Comparison of ENCODE assay signal across 8 cellular contexts in the genomic region with DNA sequence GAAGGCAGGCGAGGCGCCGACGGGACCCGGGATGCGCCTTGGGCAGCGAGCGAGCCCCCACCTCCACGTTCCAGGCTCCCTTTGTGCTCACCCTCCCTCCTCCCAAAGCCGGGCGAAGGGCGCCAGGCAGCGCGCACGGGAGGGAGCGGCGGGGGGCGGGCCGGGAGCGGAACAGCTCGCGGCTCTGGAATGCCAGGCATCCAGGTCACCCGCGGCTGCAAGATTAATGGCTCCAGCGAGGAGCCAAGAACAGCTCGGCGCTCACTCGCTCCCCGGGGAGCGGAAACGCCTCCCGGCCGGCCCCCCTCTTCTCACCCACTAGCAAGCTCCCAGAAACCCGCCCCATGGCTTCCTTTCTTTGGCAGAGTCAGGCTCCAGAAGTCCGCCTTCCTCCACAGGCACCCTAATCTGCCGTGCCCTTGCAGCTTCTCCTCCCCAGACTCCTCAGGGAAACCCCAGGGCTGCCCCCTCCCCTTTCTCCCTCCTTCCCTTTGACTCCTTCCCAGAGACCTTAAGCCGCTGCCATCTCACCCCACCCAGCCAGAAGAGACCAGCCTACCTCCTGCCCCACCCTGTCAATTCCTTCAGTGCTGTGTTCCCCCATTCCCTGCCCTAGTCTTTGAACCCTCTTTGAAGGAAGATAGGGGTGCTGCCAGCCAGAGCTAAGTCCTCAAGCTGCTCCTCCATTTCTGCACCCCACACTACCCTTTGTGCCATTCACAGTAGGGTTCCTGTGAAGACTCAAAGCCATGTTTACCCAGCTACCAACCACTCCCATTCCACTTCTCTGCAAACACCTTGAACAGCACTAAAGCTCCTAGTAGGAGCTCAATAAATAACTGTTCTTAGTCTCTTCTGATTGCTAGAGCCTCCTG. TPM values are rescaled to one million over a fixed set of nuclear protein-coding genes. Genes with fewer than 3 reads are reported as not detected.
A peak's percentile ranks its signal among the peaks of the same experiment; 100 is the strongest.
DNase-seq lines count a peak whose midpoint lies in the region; ATAC-seq, FAIRE-seq and TF ChIP-seq lines count a peak whose summit lies in the region.

No MANE protein-coding gene starts in this region.

- peak overlapping the region; percentile 85 for H3K4me3 Mint-ChIP-seq in CD4-positive, alpha-beta T cell
- H3K4me3 Mint-ChIP-seq in endothelial cell (ENCODE audit: unreplicated experiment): peak overlapping the region; percentile 82

- TF ChIP-seq CTCF in CD4-positive, alpha-beta T cell (IDR thresholded peaks at IDR 0.05): no peak
- no peak for TF ChIP-seq CTCF in endothelial cell (IDR thresholded peaks at IDR 0.05; ENCODE audit: unreplicated experiment)

- peaks cover 23% of the 10 kb centered on the region for H3K4me1 Mint-ChIP-seq in CD4-positive, alpha-beta T cell (ENCODE audit: low read depth)
- H3K4me1 Mint-ChIP-seq in endothelial cell (ENCODE audit: unreplicated experiment): peaks cover 40% of the 10 kb centered on the region

- H3K4me1 ChIP-seq in HUES48 (ENCODE audit: control insufficient read depth, insufficient read depth, low read length): peaks cover 39% of the 10 kb centered on the region

- H3K27ac ChIP-seq in CD4-positive, alpha-beta T cell (ENCODE audit: low read depth, low read length): no peak overlapping the region
- H3K27ac ChIP-seq in HUES48 (ENCODE audit: low read depth, low read length): peak overlapping the region; percentile 85

- H3K9me3 ChIP-seq in CD4-positive, alpha-beta T cell (ENCODE audit: control insufficient read depth, low read length): no peaks in the 10 kb centered on the region
- no peaks in the 10 kb centered on the region for H3K9me3 ChIP-seq in HUES48 (ENCODE audit: control insufficient read depth, insufficient read depth, low read length)

- H3K9ac ChIP-seq in HUES48 (ENCODE audit: low read depth, low read length): peak overlapping the region; percentile 49

- peak overlapping the region; percentile 39 for H3K4me3 ChIP-seq in HUES48 (ENCODE audit: low read depth, low read length)

- H3K36me3 Mint-ChIP-seq in CD4-positive, alpha-beta T cell (ENCODE audit: low read depth): no peaks in the 10 kb centered on the region
- peaks cover 46% of the 10 kb centered on the region for H3K36me3 Mint-ChIP-seq in endothelial cell (ENCODE audit: low read depth, unreplicated experiment)

- CTCF ChIA-PET in CD4-positive, alpha-beta T cell (lab: Charles Lee): interaction anchor here (1.5 kb wide), 1 partner anchor 151 kb away, joined by 4 read pairs; no protein-coding TSS in a partner anchor

- no peak for FAIRE-seq in GM12891 (lab: Jason Lieb, UNC)

- no peaks in the 10 kb centered on the region for H3K27me3 ChIP-seq in CD4-positive, alpha-beta T cell (ENCODE audit: control insufficient read depth, insufficient read depth, low read length)
- no peaks in the 10 kb centered on the region for H3K27me3 ChIP-seq in HUES48 (ENCODE audit: control insufficient read depth, insufficient read depth, low read length)

- H3K27me3 Mint-ChIP-seq in CD4-positive, alpha-beta T cell: no peaks in the 10 kb centered on the region
- peaks cover 9% of the 10 kb centered on the region for H3K27me3 Mint-ChIP-seq in endothelial cell (ENCODE audit: unreplicated experiment)

- no peaks in the 10 kb centered on the region for H3K9me3 Mint-ChIP-seq in CD4-positive, alpha-beta T cell
- no peaks in the 10 kb centered on the region for H3K9me3 Mint-ChIP-seq in endothelial cell (ENCODE audit: unreplicated experiment)

- peak; percentile 68 for ATAC-seq in CD4-positive, alpha-beta T cell (ENCODE audit: poor library complexity)
- ATAC-seq in HG03378 (IDR thresholded peaks at IDR 0.05; ENCODE audit: unreplicated experiment): no peak

- DNase-seq in CD4-positive, alpha-beta T cell: peak in 2 of 10 experiments; percentile 13 to 23
- peak; percentile 77 for DNase-seq in UCSD-AML1 (lab: John Stamatoyannopoulos, UW; ENCODE audit: unreplicated experiment)
- peak; percentile 82 for DNase-seq in endothelial cell (ENCODE audit: low spot score)
- peak; percentile 84 to 96 for DNase-seq in lung microvascular endothelial cell (ENCODE audit: low read depth in 2 of 2)
- peak; percentile 81 for DNase-seq in superior temporal gyrus (ENCODE audit: extremely low spot score)
- no peak for DNase-seq in GM12891 (ENCODE audit: insufficient read length, low spot score)

- peaks cover 86% of the 10 kb centered on the region for H3K36me3 ChIP-seq in HUES48 (ENCODE audit: control insufficient read depth, insufficient read depth, low read length)

- peak overlapping the region; percentile 12 for H3K27ac Mint-ChIP-seq in CD4-positive, alpha-beta T cell
- peak overlapping the region; percentile 85 for H3K27ac Mint-ChIP-seq in endothelial cell (ENCODE audit: unreplicated experiment)

- POLR2A ChIA-PET in CD4-positive, alpha-beta T cell (lab: Charles Lee): interaction anchor here (1.6 kb wide), 1 partner anchor 121 kb away, joined by 5 read pairs; a partner anchor contains a TSS

- TF ChIP-seq POLR2A in GM12891 (IDR thresholded peaks at IDR 0.05; ENCODE audit: low read depth, low read length): no peak

- intact Hi-C loops in CD4-positive, alpha-beta T cell (cut with DNase I, micrococcal nuclease): no loop called here

TF ChIP-seq in GM12891, 5 proteins besides CTCF, POLR2A, EP300 and RAD21:
- TF ChIP-seq PAX5 (IDR thresholded peaks at IDR 0.05; ENCODE audit: insufficient read depth, low read length, severe bottlenecking): no peak
- TF ChIP-seq SPI1 (IDR thresholded peaks at IDR 0.05; ENCODE audit: low read depth, low read length): no peak
- no peak for TF ChIP-seq TAF1 (IDR thresholded peaks at IDR 0.05; ENCODE audit: low read depth, low read length)
- TF ChIP-seq POU2F2 (IDR thresholded peaks at IDR 0.05; ENCODE audit: low read depth, low read length): no peak
- no peak for TF ChIP-seq POLR2AphosphoS5 (IDR thresholded peaks at IDR 0.05; ENCODE audit: low read depth, low read length)

RNA-seq across cellular contexts. Expression of a gene that starts 9.9 kb away (rescaled TPM):
- not detected for total RNA-seq in CD4-positive, alpha-beta T cell
- total RNA-seq in endothelial cell (ENCODE audit: unreplicated experiment) (46.5 TPM), lung microvascular endothelial cell (45.8 and 98.2 TPM in 2 replicates)
- 0.01 TPM for polyA plus RNA-seq in GM12891 (2012; ENCODE audit: low read depth, missing spikeins)

Comparison
In these comparisons a context has a peak if more than half of its experiments do, and no peak if none do; other contexts are left out.
1. RNA of a gene that starts 9.9 kb away (total RNA-seq): 45.8 to 98.2 TPM in lung microvascular endothelial cell and 46.5 TPM in endothelial cell (single experiment); not detected in CD4-positive, alpha-beta T cell; every median in the first group is over 10 times any median in the second.